In genomic region chr12:10612954-10613333, GRCh38 we compare ENCODE assay signal across 8 cellular contexts. TPM values are rescaled to one million over a fixed set of nuclear protein-coding genes. Genes with fewer than 3 reads are reported as not detected.
A peak's percentile ranks its signal among the peaks of the same experiment; 100 is the strongest.
DNase-seq lines count a peak whose midpoint lies in the region; ATAC-seq lines count a peak whose summit lies in the region.

No MANE protein-coding gene starts in this region.

- peak overlapping the region; percentile 100 for H3K27ac Mint-ChIP-seq in activated naive CD4-positive, alpha-beta T cell treated with anti-CD3 and anti-CD28 coated beads, Interleukin-2, amount 50 U/mL, for 24 hours
- H3K27ac Mint-ChIP-seq in immature natural killer cell, result peak overlapping the region; percentile 96 to 100 (median 98)

- H3K9me3 Mint-ChIP-seq in activated naive CD4-positive, alpha-beta T cell treated with anti-CD3 and anti-CD28 coated beads, Interleukin-2, amount 50 U/mL, for 24 hours, result no peaks in the 10 kb centered on the region
- H3K9me3 Mint-ChIP-seq in immature natural killer cell, result no peaks in the 10 kb centered on the region

- DNase-seq in A172 (ENCODE audit: low spot score), result peak; percentile 13
- no peak for DNase-seq in immature natural killer cell
- DNase-seq in stimulated activated naive CD8-positive, alpha-beta T cell treated with anti-CD3 and anti-CD28 coated beads, Interleukin-15, Interleukin-2, amounts not matched to agents 100 U/mL and 50 U/mL, for 24 hours, result no peak
- DNase-seq in 8988T, result no peak
- DNase-seq in foreskin melanocyte, result no peak

- peaks cover 7% of the 10 kb centered on the region for H3K36me3 Mint-ChIP-seq in activated naive CD4-positive, alpha-beta T cell treated with anti-CD3 and anti-CD28 coated beads, Interleukin-2, amount 50 U/mL, for 24 hours
- H3K36me3 Mint-ChIP-seq in immature natural killer cell, result peaks cover 16 to 20% (median 18%) of the 10 kb centered on the region in 3 donors

- H3K4me3 Mint-ChIP-seq in activated naive CD4-positive, alpha-beta T cell treated with anti-CD3 and anti-CD28 coated beads, Interleukin-2, amount 50 U/mL, for 24 hours, result peak overlapping the region; percentile 99
- peak overlapping the region; percentile 96 to 100 (median 97) for H3K4me3 Mint-ChIP-seq in immature natural killer cell

- H3K4me1 Mint-ChIP-seq in activated naive CD4-positive, alpha-beta T cell treated with anti-CD3 and anti-CD28 coated beads, Interleukin-2, amount 50 U/mL, for 24 hours, result peaks cover 39% of the 10 kb centered on the region
- H3K4me1 Mint-ChIP-seq in immature natural killer cell, result peaks cover 23 to 30% of the 10 kb centered on the region in 2 donors

- no peaks in the 10 kb centered on the region for H3K27me3 Mint-ChIP-seq in activated naive CD4-positive, alpha-beta T cell treated with anti-CD3 and anti-CD28 coated beads, Interleukin-2, amount 50 U/mL, for 24 hours
- H3K27me3 Mint-ChIP-seq in immature natural killer cell (ENCODE audit: low read depth in 3 of 3), result peaks cover 5 to 10% (median 9%) of the 10 kb centered on the region in 3 donors

- ATAC-seq in GM18907 (IDR thresholded peaks at IDR 0.05; ENCODE audit: unreplicated experiment), result peak; percentile 10
- peak; percentile 8 for ATAC-seq in HG03520 (IDR thresholded peaks at IDR 0.05; ENCODE audit: unreplicated experiment)
- peak; percentile 7 for ATAC-seq in stimulated activated naive CD8-positive, alpha-beta T cell treated with anti-CD3 and anti-CD28 coated beads, Interleukin-15, Interleukin-2, amounts not matched to agents 100 U/mL and 50 U/mL, for 24 hours

RNA-seq across cellular contexts. Expression of gene MAGOHB, which starts 0.5 kb away (rescaled TPM):
- total RNA-seq in A172 (2014; rRNA removed; shearing (Covaris generic)), result 28.6 and 35.9 TPM in 2 replicates
- 10 to 100 TPM; 54.7 to 72.5 (median 58.7) TPM for polyA plus RNA-seq in immature natural killer cell
